In genomic region chr10:77901743-77902142, GRCh38 we compare ENCODE assay signal across 19 cellular contexts. TPM values are rescaled to one million over a fixed set of nuclear protein-coding genes. Genes with fewer than 3 reads are reported as not detected.
A peak's percentile ranks its signal among the peaks of the same experiment; 100 is the strongest.
DNase-seq lines count a peak whose midpoint lies in the region; ATAC-seq and TF ChIP-seq lines count a peak whose summit lies in the region.
"Had no signal": no experiment of that assay in that cellular context is flagged by ENCODE, and none has a peak within 500 bp of the region (broad histone marks: within the 10 kb centered on the region; RNA-seq: fewer than 3 reads in every experiment).

No MANE protein-coding gene starts in this region.

- intact Hi-C loops in heart left ventricle (cut with DNase I), result no loop called here
- intact Hi-C loops in right cardiac atrium (cut with DNase I), result no loop called here
- intact Hi-C loops in aorta (cut with DNase I), result no loop called here
- intact Hi-C loops in ascending aorta (cut with DNase I), result no loop called here

- peaks cover 93% of the 10 kb centered on the region for H3K79me2 ChIP-seq in neural progenitor cell (ENCODE audit: low read depth)

- no peak overlapping the region for H2AFZ ChIP-seq in neural progenitor cell (replicated peaks)

- H3K36me3 ChIP-seq in heart left ventricle, result no peaks in the 10 kb centered on the region
- no peaks in the 10 kb centered on the region for H3K36me3 ChIP-seq in right atrium auricular region
- H3K36me3 ChIP-seq in neural progenitor cell, result no peaks in the 10 kb centered on the region
- no peaks in the 10 kb centered on the region for H3K36me3 ChIP-seq in aorta (ENCODE audit: control insufficient read depth in 1 of 2, insufficient read depth in 2 of 2, low read length in 1 of 2)
- H3K36me3 ChIP-seq in ascending aorta, result no peaks in the 10 kb centered on the region
- H3K36me3 ChIP-seq: neutrophil had no signal

- peaks cover 0 to 42% (median 14%) of the 10 kb centered on the region in 12 donors for H3K4me1 ChIP-seq in heart left ventricle
- H3K4me1 ChIP-seq in right atrium auricular region, result peaks cover 0 to 38% of the 10 kb centered on the region in 2 donors
- H3K4me1 ChIP-seq in right cardiac atrium (ENCODE audit: control insufficient read depth, insufficient read depth, low read length), result peaks cover 11% of the 10 kb centered on the region
- H3K4me1 ChIP-seq in neural progenitor cell, result peaks cover 16% of the 10 kb centered on the region
- peaks cover 0 to 3% of the 10 kb centered on the region in 2 donors for H3K4me1 ChIP-seq in aorta (ENCODE audit: control insufficient read depth in 1 of 2, insufficient read depth in 2 of 2, low read length in 2 of 2)
- H3K4me1 ChIP-seq in ascending aorta, result peaks cover 0 to 23% of the 10 kb centered on the region in 2 donors

- H3K27me3 Mint-ChIP-seq in neural progenitor cell (ENCODE audit: insufficient read depth, low read depth), result peaks cover 2% of the 10 kb centered on the region
- H3K27me3 Mint-ChIP-seq: central memory CD8-positive, alpha-beta T cell; T-cell had no signal

- H3K4me2 ChIP-seq in neural progenitor cell, result no peak overlapping the region

- H3K27ac ChIP-seq in heart left ventricle, result no peak overlapping the region
- no peak overlapping the region for H3K27ac ChIP-seq in right atrium auricular region
- H3K27ac ChIP-seq in right cardiac atrium (ENCODE audit: low read length), result no peak overlapping the region
- no peak overlapping the region for H3K27ac ChIP-seq in neural progenitor cell
- no peak overlapping the region for H3K27ac ChIP-seq in aorta (ENCODE audit: low read depth in 1 of 2, low read length in 2 of 2)
- H3K27ac ChIP-seq in ascending aorta, result no peak overlapping the region
- H3K27ac ChIP-seq: neutrophil had no signal

- H3K9me3 Mint-ChIP-seq in neural progenitor cell, result no peaks in the 10 kb centered on the region
- H3K9me3 Mint-ChIP-seq: central memory CD8-positive, alpha-beta T cell; T-cell had no signal

- H3F3A ChIP-seq in neural progenitor cell (ENCODE audit: low read depth), result no peaks in the 10 kb centered on the region

- H3K4me1 Mint-ChIP-seq in neural progenitor cell, result peaks cover 34% of the 10 kb centered on the region
- H3K4me1 Mint-ChIP-seq: T-cell had no signal

- no peak overlapping the region for H3K9ac ChIP-seq in neural progenitor cell

- WGBS in heart left ventricle, 4 donors, result 62 to 72% (median 67%) methylated on average over 5 to 6 of the region's 6 CpGs
- 51% methylated on average over 6 of the region's 6 CpGs for WGBS in right cardiac atrium
- WGBS in aorta, 2 donors, result 18 to 28% methylated on average over 6 of the region's 6 CpGs

- no peak overlapping the region for H3K4me3 Mint-ChIP-seq in neural progenitor cell
- H3K4me3 Mint-ChIP-seq: central memory CD8-positive, alpha-beta T cell; T-cell had no signal

- no peak overlapping the region for H3K4me3 ChIP-seq in heart left ventricle
- no peak overlapping the region for H3K4me3 ChIP-seq in right atrium auricular region
- H3K4me3 ChIP-seq in right cardiac atrium (ENCODE audit: low read length), result no peak overlapping the region
- H3K4me3 ChIP-seq in neural progenitor cell, result no peak overlapping the region
- H3K4me3 ChIP-seq in aorta (ENCODE audit: low read length in 2 of 2), result no peak overlapping the region
- H3K4me3 ChIP-seq in ascending aorta, result no peak overlapping the region

- TF ChIP-seq POLR2A in heart left ventricle (IDR thresholded peaks at IDR 0.05), result no peak

- DNase-seq in heart left ventricle (no peak), right atrium auricular region (ENCODE audit: low spot score) (no peak), right cardiac atrium (no peak), neural progenitor cell (ENCODE audit: low spot score) (no peak), aorta (no peak), ascending aorta (ENCODE audit: low spot score in 2 of 2) (no peak), HPDE6-E6E7 (ENCODE audit: extremely low spot score) (no peak)
- DNase-seq in activated CD4-positive, alpha-beta T cell treated with anti-CD3 and anti-CD28 coated beads, Interleukin-2, amount 50 U/mL, for 4 hours, result no peak
- DNase-seq: activated CD4-positive, alpha-beta T cell treated with anti-CD3 and anti-CD28 coated beads for 1 hour; activated naive CD4-positive, alpha-beta T cell treated with Interleukin-2 at 50 U/mL for 16 hours; activated T-cell treated with anti-CD3 and anti-CD28 coated beads, Interleukin-2, amount 50 U/mL, for 48 hours; effector CD4-positive, alpha-beta T cell; NCI-H1092; NCI-H1930; OCI-M1; SIG-M5; T-cell had no signal

- no peak for TF ChIP-seq CTCF in heart left ventricle (IDR thresholded peaks at IDR 0.05)
- no peak for TF ChIP-seq CTCF in right atrium auricular region (IDR thresholded peaks at IDR 0.05)
- TF ChIP-seq CTCF in neural progenitor cell (IDR thresholded peaks at IDR 0.05), result no peak
- no peak for TF ChIP-seq CTCF in ascending aorta (IDR thresholded peaks at IDR 0.05)

- H3K36me3 Mint-ChIP-seq in neural progenitor cell, result peaks cover 15% of the 10 kb centered on the region
- H3K36me3 Mint-ChIP-seq: T-cell had no signal

- ATAC-seq in heart left ventricle (peak in 3 of 4 donors; percentile 27 to 31 (median 29)), right cardiac atrium (peak; percentile 20 to 59), aorta (ENCODE audit: low FRiP score) (peak; percentile 22)
- ATAC-seq: T-cell had no signal

- H3K27me3 ChIP-seq in heart left ventricle (no peaks in the 10 kb centered on the region), right atrium auricular region (no peaks in the 10 kb centered on the region), right cardiac atrium (ENCODE audit: control insufficient read depth, insufficient read depth) (no peaks in the 10 kb centered on the region), neural progenitor cell (no peaks in the 10 kb centered on the region), aorta (ENCODE audit: control insufficient read depth in 1 of 2, insufficient read depth in 2 of 2, low read length in 1 of 2) (no peaks in the 10 kb centered on the region), ascending aorta (no peaks in the 10 kb centered on the region)

- H3K9me3 ChIP-seq in heart left ventricle (no peaks in the 10 kb centered on the region), right atrium auricular region (no peaks in the 10 kb centered on the region), right cardiac atrium (ENCODE audit: control insufficient read depth, low read length) (no peaks in the 10 kb centered on the region), neural progenitor cell (ENCODE audit: low read depth) (no peaks in the 10 kb centered on the region), aorta (ENCODE audit: control insufficient read depth, low read length) (no peaks in the 10 kb centered on the region), ascending aorta (no peaks in the 10 kb centered on the region)
- H3K9me3 ChIP-seq: neutrophil had no signal

- peak overlapping the region; percentile 39 for H3K27ac Mint-ChIP-seq in neural progenitor cell
- H3K27ac Mint-ChIP-seq: T-cell had no signal

- H4K20me1 ChIP-seq in neural progenitor cell (ENCODE audit: low read depth), result peaks cover 58% of the 10 kb centered on the region

RNA-seq across cellular contexts. Expression of gene DLG5, which starts 24.8 kb away (rescaled TPM):
- total RNA-seq in heart left ventricle, result 10 to 100 TPM in 6 of 9 donors, 1 to 10 TPM in 3; 7.6 to 27.1 (median 13.6) TPM
- 10 to 100 TPM in 1 of 2 donors, 1 to 10 TPM in 1; 5.2 to 12.8 TPM for polyA plus RNA-seq in heart left ventricle
- total RNA-seq in right atrium auricular region, result 10 to 100 TPM; 10.5 to 20.4 TPM
- 10 to 100 TPM; 10.9 to 14.3 (median 12.6) TPM for total RNA-seq in right cardiac atrium
- polyA plus RNA-seq in right cardiac atrium, result 6.6 TPM
- total RNA-seq in neural progenitor cell (ENCODE audit: low replicate concordance), result 22.2 and 33.3 TPM in 2 replicates
- 10 to 100 TPM; 50.5 to 70.6 TPM for total RNA-seq in aorta
- 10 to 100 TPM; 10.0 to 20.3 TPM for polyA plus RNA-seq in aorta
- 32.9 TPM for total RNA-seq in ascending aorta
